ENCODE assay signal across 8 cellular contexts in genomic region chr1:109933856-109934711, GRCh38. TPM values are rescaled to one million over a fixed set of nuclear protein-coding genes. Genes with fewer than 3 reads are reported as not detected.
DNase-seq lines count a peak whose midpoint lies in the region; ATAC-seq and TF ChIP-seq lines count a peak whose summit lies in the region.

No MANE protein-coding gene starts in this region.

- H3K9me3 Mint-ChIP-seq in CD4-positive, CD25-positive, alpha-beta regulatory T cell: peaks cover 0 to 17% (median 8%) of the 10 kb centered on the region in 7 donors
- H3K9me3 Mint-ChIP-seq in neural progenitor cell: peaks cover 32% of the 10 kb centered on the region

- H2AFZ ChIP-seq in neural progenitor cell (replicated peaks): peak overlapping the region; percentile 69

- TF ChIP-seq CTCF in choroid plexus epithelial cell (conservative IDR thresholded peaks at IDR 0.05; ENCODE audit: low read depth, low read length) (peak; percentile 20), neural progenitor cell (IDR thresholded peaks at IDR 0.05) (no peak)

- H3K36me3 ChIP-seq in CD4-positive, CD25-positive, alpha-beta regulatory T cell (ENCODE audit: control insufficient read depth, insufficient read depth, low read length): peaks cover 11% of the 10 kb centered on the region
- H3K36me3 ChIP-seq in neural progenitor cell: no peaks in the 10 kb centered on the region

- H3K9me3 ChIP-seq in CD4-positive, CD25-positive, alpha-beta regulatory T cell (ENCODE audit: control insufficient read depth in 2 of 2, low read length in 2 of 2): peaks cover 14 to 23% of the 10 kb centered on the region in 2 experiments
- H3K9me3 ChIP-seq in neural progenitor cell (ENCODE audit: low read depth): peaks cover 8% of the 10 kb centered on the region

- H3K4me1 Mint-ChIP-seq in CD4-positive, CD25-positive, alpha-beta regulatory T cell: peaks cover 0 to 5% (median under 1%) of the 10 kb centered on the region in 4 donors
- peaks cover 30% of the 10 kb centered on the region for H3K4me1 Mint-ChIP-seq in neural progenitor cell

- H3K4me1 ChIP-seq in CD4-positive, CD25-positive, alpha-beta regulatory T cell (ENCODE audit: control insufficient read depth, insufficient read depth, low read length, poor library complexity, severe bottlenecking): no peaks in the 10 kb centered on the region
- H3K4me1 ChIP-seq in neural progenitor cell: peaks cover 26% of the 10 kb centered on the region

- ATAC-seq in CD4-positive, CD25-positive, alpha-beta regulatory T cell (ENCODE audit: low read depth in 2 of 2): peak; percentile 25 to 43
- no peak for ATAC-seq in HG03457 (IDR thresholded peaks at IDR 0.05; ENCODE audit: unreplicated experiment)
- ATAC-seq in GM21619 (IDR thresholded peaks at IDR 0.05; ENCODE audit: unreplicated experiment): no peak
- ATAC-seq in HG03460 (IDR thresholded peaks at IDR 0.05; ENCODE audit: unreplicated experiment): no peak

- no peak overlapping the region for H3K4me3 Mint-ChIP-seq in CD4-positive, CD25-positive, alpha-beta regulatory T cell
- no peak overlapping the region for H3K4me3 Mint-ChIP-seq in neural progenitor cell

- no peaks in the 10 kb centered on the region for H3K79me2 ChIP-seq in neural progenitor cell (ENCODE audit: low read depth)

- no peaks in the 10 kb centered on the region for H3K27me3 ChIP-seq in CD4-positive, CD25-positive, alpha-beta regulatory T cell (ENCODE audit: control insufficient read depth, insufficient read depth, low read length)
- no peaks in the 10 kb centered on the region for H3K27me3 ChIP-seq in neural progenitor cell

- H3K9ac ChIP-seq in neural progenitor cell: no peak overlapping the region

- H3K4me3 ChIP-seq in CD4-positive, CD25-positive, alpha-beta regulatory T cell (ENCODE audit: low read depth, low read length): no peak overlapping the region
- no peak overlapping the region for H3K4me3 ChIP-seq in choroid plexus epithelial cell (ENCODE audit: low read depth, low read length)
- H3K4me3 ChIP-seq in neural progenitor cell: no peak overlapping the region

- H3K27ac ChIP-seq in CD4-positive, CD25-positive, alpha-beta regulatory T cell (ENCODE audit: insufficient read depth, low read length, poor library complexity, severe bottlenecking): no peak overlapping the region
- no peak overlapping the region for H3K27ac ChIP-seq in neural progenitor cell

- H3F3A ChIP-seq in neural progenitor cell (ENCODE audit: low read depth): peaks cover 21% of the 10 kb centered on the region

- peaks cover 16% of the 10 kb centered on the region for H3K36me3 Mint-ChIP-seq in CD4-positive, CD25-positive, alpha-beta regulatory T cell
- peaks cover 2% of the 10 kb centered on the region for H3K36me3 Mint-ChIP-seq in neural progenitor cell

- peaks cover 11% of the 10 kb centered on the region for H3K27me3 Mint-ChIP-seq in CD4-positive, CD25-positive, alpha-beta regulatory T cell
- peaks cover 11% of the 10 kb centered on the region for H3K27me3 Mint-ChIP-seq in neural progenitor cell (ENCODE audit: insufficient read depth, low read depth)

- H3K4me2 ChIP-seq in neural progenitor cell: no peak overlapping the region

- H4K20me1 ChIP-seq in neural progenitor cell (ENCODE audit: low read depth): no peaks in the 10 kb centered on the region

- peak overlapping the region in 1 of 3 donors; percentile 38 for H3K27ac Mint-ChIP-seq in CD4-positive, CD25-positive, alpha-beta regulatory T cell
- peak overlapping the region; percentile 39 for H3K27ac Mint-ChIP-seq in neural progenitor cell

- no peak for DNase-seq in CD4-positive, CD25-positive, alpha-beta regulatory T cell
- DNase-seq in NCI-H226: peak; percentile 80
- DNase-seq in choroid plexus epithelial cell (ENCODE audit: low read depth): peak; percentile 90
- DNase-seq in neural progenitor cell (ENCODE audit: low spot score): no peak
- DNase-seq in hypothalamus (lab: John Stamatoyannopoulos, UW): no peak

RNA-seq across cellular contexts. Expression of gene CSF1, which starts 23.4 kb away (rescaled TPM):
- 28.4 TPM for total RNA-seq in CD4-positive, CD25-positive, alpha-beta regulatory T cell
- polyA plus RNA-seq in CD4-positive, CD25-positive, alpha-beta regulatory T cell: 10 to 100 TPM; 12.2 to 21.1 (median 16.1) TPM
- 2.7 and 5.0 TPM in 2 replicates for total RNA-seq in neural progenitor cell (ENCODE audit: low replicate concordance)

RNA-seq across cellular contexts. Expression of gene AHCYL1, which starts 50.5 kb away (rescaled TPM):
- 27.8 TPM for total RNA-seq in CD4-positive, CD25-positive, alpha-beta regulatory T cell
- polyA plus RNA-seq in CD4-positive, CD25-positive, alpha-beta regulatory T cell: 10 to 100 TPM; 43.4 to 49.3 (median 46.1) TPM
- total RNA-seq in neural progenitor cell (ENCODE audit: low replicate concordance): 62.5 and 65.5 TPM in 2 replicates

Comparison
In these comparisons a context has a peak if more than half of its experiments do, and no peak if none do; other contexts are left out.
1. ATAC-seq: peak in CD4-positive, CD25-positive, alpha-beta regulatory T cell (2 of 2); none in HG03457 (single experiment), GM21619 (single experiment) and HG03460 (single experiment).
2. DNase-seq: peak in NCI-H226 (single experiment) and choroid plexus epithelial cell (single experiment); none in CD4-positive, CD25-positive, alpha-beta regulatory T cell (0 of 3), neural progenitor cell (single experiment) and hypothalamus (0 of 51).